1 cellular context compared by ENCODE assay signal in genomic region chr15:64740361-64741170, GRCh38.
A peak's percentile ranks its signal among the peaks of the same experiment; 100 is the strongest.
TF ChIP-seq lines count a peak whose summit lies in the region.

No MANE protein-coding gene starts in this region.

TF ChIP-seq in GM23338, 12 proteins besides CTCF, POLR2A, EP300 and RAD21:
- TF ChIP-seq POLR2AphosphoS5 (IDR thresholded peaks at IDR 0.05; ENCODE audit: low read depth), result 0 out of 2 replicates have a peak, but pooled peaks have one; percentile 4
- no peak for TF ChIP-seq CREB1 (CRISPR knock-in tag; IDR thresholded peaks at IDR 0.05; ENCODE audit: low read depth)
- no peak for TF ChIP-seq STAT1 (IDR thresholded peaks at IDR 0.05; ENCODE audit: unreplicated experiment)
TF ChIP-seq in GM23338: peak in this region for 1.
